In the genomic region with DNA sequence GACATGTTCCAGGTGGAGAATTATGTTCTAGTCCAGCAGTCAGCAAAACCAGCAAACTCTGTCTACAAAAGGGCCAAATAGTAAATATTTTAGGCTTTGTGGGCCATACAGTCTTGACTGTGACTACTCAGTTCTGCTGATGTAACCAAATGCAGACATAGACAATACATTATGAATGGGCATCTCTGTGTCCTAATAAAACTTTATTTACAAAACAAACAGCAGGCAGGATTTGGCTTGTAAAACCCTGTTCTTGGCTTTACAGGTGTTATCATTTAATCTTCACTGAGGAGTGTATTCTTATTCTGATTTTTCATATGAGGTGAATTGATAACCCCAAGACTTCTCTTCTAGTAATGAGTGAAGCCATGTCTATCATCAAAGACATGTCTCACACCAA, we compare ENCODE assay signal across 18 cellular contexts.
DNase-seq lines count a peak whose midpoint lies in the region; ATAC-seq and TF ChIP-seq lines count a peak whose summit lies in the region.
"Had no signal": no experiment of that assay in that cellular context is flagged by ENCODE, and none has a peak within 500 bp of the region (broad histone marks: within the 10 kb centered on the region; RNA-seq: fewer than 3 reads in every experiment).

No MANE protein-coding gene starts in this region.

- H3K4me2 ChIP-seq in smooth muscle cell, result no peak overlapping the region
- H3K4me2 ChIP-seq: SK-N-SH had no signal

- no peak overlapping the region for H3K9ac ChIP-seq in smooth muscle cell (ENCODE audit: low read depth)
- H3K9ac ChIP-seq: SK-N-SH had no signal

- H4K20me1 ChIP-seq in smooth muscle cell (ENCODE audit: low read depth), result no peaks in the 10 kb centered on the region

- in situ Hi-C loops in GM13976 (cut with MboI; ENCODE audit: low sequenced_read_pairs, unreplicated experiment), result no loop called here

- H2AFZ ChIP-seq in smooth muscle cell (ENCODE audit: low read depth), result peak overlapping the region; percentile 6

- no peaks in the 10 kb centered on the region for H3K79me2 ChIP-seq in smooth muscle cell (ENCODE audit: low read depth)

- no peaks in the 10 kb centered on the region for H3K9me3 ChIP-seq in body of pancreas
- no peaks in the 10 kb centered on the region for H3K9me3 ChIP-seq in smooth muscle cell (replicated peaks; ENCODE audit: low read depth)
- H3K9me3 ChIP-seq: SK-N-SH had no signal

- peaks cover 7% of the 10 kb centered on the region for H3K4me1 ChIP-seq in body of pancreas
- H3K4me1 ChIP-seq in smooth muscle cell (ENCODE audit: low read depth), result peaks cover 19% of the 10 kb centered on the region

- TF ChIP-seq POLR2A in body of pancreas (IDR thresholded peaks at IDR 0.05), result no peak

- intact Hi-C loops in body of pancreas (cut with DNase I), result no loop called here

- ATAC-seq in body of pancreas, result no peak
- ATAC-seq in activated CD4-positive, CD25-positive, alpha-beta regulatory T cell treated with anti-CD3 and anti-CD28 coated beads, Interleukin-2, amount 50 U/mL, for 24 hours, result no peak
- ATAC-seq: CD8-positive, alpha-beta T cell had no signal

- H3K4me3 ChIP-seq in LNCaP clone FGC (ENCODE audit: low read depth, low read length), result no peak overlapping the region
- H3K4me3 ChIP-seq in body of pancreas, result no peak overlapping the region
- no peak overlapping the region for H3K4me3 ChIP-seq in smooth muscle cell

- H3K36me3 ChIP-seq in body of pancreas (replicated peaks in 1 of 2; ENCODE audit: insufficient read depth in 1 of 2, low read depth in 2 of 2), result no peaks in the 10 kb centered on the region
- no peaks in the 10 kb centered on the region for H3K36me3 ChIP-seq in smooth muscle cell (ENCODE audit: low read depth)

- TF ChIP-seq CTCF in LNCaP clone FGC (IDR thresholded peaks at IDR 0.05; ENCODE audit: control insufficient read depth, extremely low read depth, insufficient read depth) (no peak), body of pancreas (IDR thresholded peaks at IDR 0.05) (no peak), smooth muscle cell (IDR thresholded peaks at IDR 0.05; ENCODE audit: borderline replicate concordance, insufficient read depth, poor library complexity, severe bottlenecking) (no peak), GM13976 (IDR thresholded peaks at IDR 0.05; ENCODE audit: borderline replicate concordance, control extremely low read depth, extremely low read depth, insufficient read depth, missing control alignments) (no peak)

- DNase-seq in DMS53 (lab: John Stamatoyannopoulos, UW), result peak; percentile 15
- DNase-seq in DMS53 treated with DMSO at 0.1 percent for 48 hours (lab: John Stamatoyannopoulos, UW; ENCODE audit: unreplicated experiment), result no peak
- DNase-seq in LNCaP clone FGC (ENCODE audit: low read depth), result peak; percentile 41
- DNase-seq in body of pancreas, result no peak
- DNase-seq in smooth muscle cell (lab: John Stamatoyannopoulos, UW; ENCODE audit: unreplicated experiment), result no peak
- DNase-seq in GM13976 (ENCODE audit: low spot score), result no peak
- DNase-seq in SIG-M5 (lab: John Stamatoyannopoulos, UW), result no peak
- DNase-seq: 8988T; AML-193; C1 segment of cervical spinal cord; CD8-positive, alpha-beta T cell; GF-D8; NCI-H1092; NCI-H226; SHP77 treated with DMSO at 0.1 percent for 48 hours; SK-N-SH had no signal

- H3F3A ChIP-seq in smooth muscle cell (ENCODE audit: low read depth), result peaks cover 12% of the 10 kb centered on the region

- no peaks in the 10 kb centered on the region for H3K27me3 ChIP-seq in body of pancreas
- H3K27me3 ChIP-seq in smooth muscle cell (ENCODE audit: low read depth), result no peaks in the 10 kb centered on the region

- H3K27ac ChIP-seq in body of pancreas, result peak overlapping the region in 3 of 4 donors; percentile 2 to 83 (median 57)
- peak overlapping the region; percentile 26 for H3K27ac ChIP-seq in smooth muscle cell (ENCODE audit: low read depth)
- H3K27ac ChIP-seq: RWPE1 had no signal

Comparison
In these comparisons a context has a peak if more than half of its experiments do, and no peak if none do; other contexts are left out.
1. DNase-seq: peak in DMS53 (single experiment) and LNCaP clone FGC (single experiment); none in DMS53 treated with DMSO at 0.1 percent for 48 hours (single experiment), body of pancreas (0 of 4), smooth muscle cell (single experiment), GM13976 (single experiment) and SIG-M5 (single experiment).